In the genomic region with DNA sequence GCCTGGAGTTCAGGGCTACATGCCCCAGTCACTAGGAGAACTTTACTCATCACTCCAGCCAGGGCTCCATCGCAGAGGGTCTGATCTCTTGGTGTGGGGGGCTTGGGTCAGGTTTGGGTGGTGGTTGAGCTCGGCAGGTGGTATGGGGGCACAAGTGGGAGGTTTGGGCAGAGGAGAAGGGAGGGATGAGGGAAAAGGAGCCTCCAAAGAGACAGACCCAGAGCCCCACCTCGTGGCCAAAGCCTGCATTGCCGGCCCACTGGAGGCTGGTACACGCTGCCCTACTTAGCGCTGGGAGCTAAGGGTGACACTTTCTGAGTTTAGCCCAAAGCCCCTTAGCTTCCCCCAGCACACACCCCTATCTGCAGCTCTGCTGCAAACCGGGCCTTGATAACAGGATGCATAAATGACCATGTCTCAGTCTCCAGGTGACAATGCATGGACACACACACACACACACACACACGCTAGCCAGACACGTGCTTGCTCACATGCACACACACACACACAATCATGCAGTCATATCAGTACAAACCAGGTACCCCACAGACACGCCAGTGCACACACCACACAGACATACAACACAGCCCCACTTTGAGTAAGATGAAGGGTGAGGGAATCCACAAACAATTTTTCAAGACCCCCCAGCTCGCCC, we compare ENCODE assay signal across 8 cellular contexts. TPM values are rescaled to one million over a fixed set of nuclear protein-coding genes. Genes with fewer than 3 reads are reported as not detected.
DNase-seq lines count a peak whose midpoint lies in the region; ATAC-seq lines count a peak whose summit lies in the region.

No MANE protein-coding gene starts in this region.

- DNase-seq in SHP77 (lab: John Stamatoyannopoulos, UW): peak; percentile 45 to 56
- DNase-seq in SHP77 treated with DMSO at 0.1 percent for 48 hours (lab: John Stamatoyannopoulos, UW): no peak
- DNase-seq in NCI-H146 treated with DMSO at 0.1 percent for 48 hours (lab: John Stamatoyannopoulos, UW; ENCODE audit: unreplicated experiment): peak; percentile 40
- peak; percentile 65 to 75 for DNase-seq in activated CD4-positive, alpha-beta T cell treated with anti-CD3 and anti-CD28 coated beads, Interleukin-2, amount 50 U/mL, for 4 hours
- DNase-seq in dermis blood vessel endothelial cell: peak; percentile 81
- peak; percentile 63 to 71 for DNase-seq in lung microvascular endothelial cell (ENCODE audit: low read depth in 2 of 2)
- DNase-seq in stimulated activated CD8-positive, alpha-beta memory T cell treated with anti-CD3 and anti-CD28 coated beads, Interleukin-15, amount 100 ng/mL, for 4 hours (ENCODE audit: low read depth in 2 of 2): peak; percentile 32 to 36

- no peak for ATAC-seq in HG03460 (IDR thresholded peaks at IDR 0.05; ENCODE audit: unreplicated experiment)

RNA-seq across cellular contexts. Expression of a gene that starts 14.7 kb away (rescaled TPM):
- total RNA-seq in dermis blood vessel endothelial cell (43.6 and 57.8 TPM in 2 replicates), lung microvascular endothelial cell (28.2 and 29.2 TPM in 2 replicates)

RNA-seq across cellular contexts. Expression of a gene that starts 16.6 kb away (rescaled TPM):
- total RNA-seq in dermis blood vessel endothelial cell (0.34 and 0.88 TPM in 2 replicates), lung microvascular endothelial cell (0.20 and 0.44 TPM in 2 replicates)

RNA-seq across cellular contexts. Expression of a gene that starts 16.7 kb away (rescaled TPM):
- total RNA-seq in dermis blood vessel endothelial cell (64.4 and 68.9 TPM in 2 replicates), lung microvascular endothelial cell (46.4 and 56.0 TPM in 2 replicates)

RNA-seq across cellular contexts. Expression of a gene that starts 27.0 kb away (rescaled TPM):
- total RNA-seq in dermis blood vessel endothelial cell (7.7 and 8.8 TPM in 2 replicates), lung microvascular endothelial cell (3.5 and 6.3 TPM in 2 replicates)

RNA-seq across cellular contexts. Expression of a gene that starts 27.1 kb away (rescaled TPM):
- total RNA-seq in dermis blood vessel endothelial cell (50.4 and 50.6 TPM in 2 replicates), lung microvascular endothelial cell (45.8 and 46.4 TPM in 2 replicates)
